ENCODE assay signal across 15 cellular contexts in the genomic region with DNA sequence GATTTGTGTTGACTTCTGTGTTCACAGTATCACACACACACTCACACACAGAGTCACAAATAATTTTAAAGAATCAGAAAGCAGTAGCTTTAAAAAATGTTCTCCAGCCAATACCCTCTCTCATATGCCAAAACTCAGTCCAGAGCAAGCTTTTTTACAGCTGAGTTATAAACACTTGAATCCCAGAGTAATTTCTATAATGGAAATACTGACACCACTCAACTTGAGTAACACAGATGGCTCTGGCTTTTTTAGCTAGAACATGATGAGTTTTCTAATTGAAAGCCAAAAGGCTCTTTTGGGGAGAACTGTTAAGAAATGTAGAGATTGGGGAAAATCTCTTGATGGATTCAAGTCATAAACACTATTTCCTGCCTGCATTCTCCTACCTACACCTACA.
DNase-seq lines count a peak whose midpoint lies in the region; ATAC-seq and TF ChIP-seq lines count a peak whose summit lies in the region.
"Had no signal": no experiment of that assay in that cellular context is flagged by ENCODE, and none has a peak within 500 bp of the region (broad histone marks: within the 10 kb centered on the region; RNA-seq: fewer than 3 reads in every experiment).

No MANE protein-coding gene starts in this region.

- H3K4me2 ChIP-seq in smooth muscle cell, result no peak overlapping the region

- no peaks in the 10 kb centered on the region for H3F3A ChIP-seq in smooth muscle cell (ENCODE audit: low read depth)

- H3K4me1 ChIP-seq in left ventricle myocardium inferior, result no peaks in the 10 kb centered on the region
- H3K4me1 ChIP-seq in heart left ventricle, result peaks cover 0 to 6% (median 0%) of the 10 kb centered on the region in 12 donors
- H3K4me1 ChIP-seq in subcutaneous abdominal adipose tissue (ENCODE audit: control insufficient read depth in 5 of 5, insufficient read depth in 5 of 5, low read length in 5 of 5), result peaks cover 0 to 9% (median 7%) of the 10 kb centered on the region in 5 donors
- H3K4me1 ChIP-seq in smooth muscle cell (ENCODE audit: low read depth), result no peaks in the 10 kb centered on the region
- H3K4me1 ChIP-seq: Peyer's patch had no signal

- H3K9ac ChIP-seq in subcutaneous abdominal adipose tissue (ENCODE audit: low read length in 5 of 5), result no peak overlapping the region
- H3K9ac ChIP-seq in smooth muscle cell (ENCODE audit: low read depth), result no peak overlapping the region

- no peak overlapping the region for H3K4me3 ChIP-seq in left ventricle myocardium inferior
- no peak overlapping the region for H3K4me3 ChIP-seq in heart left ventricle
- peak overlapping the region; percentile 17 for H3K4me3 ChIP-seq in coronary artery
- H3K4me3 ChIP-seq in subcutaneous abdominal adipose tissue (ENCODE audit: low read depth in 1 of 5, low read length in 5 of 5), result no peak overlapping the region
- H3K4me3 ChIP-seq in smooth muscle cell, result no peak overlapping the region
- H3K4me3 ChIP-seq: Peyer's patch, SK-N-MC had no signal

- no peak for ATAC-seq in heart left ventricle

- H4K20me1 ChIP-seq in smooth muscle cell (ENCODE audit: low read depth), result no peaks in the 10 kb centered on the region

- TF ChIP-seq CTCF in left ventricle myocardium inferior (IDR thresholded peaks at IDR 0.05; ENCODE audit: borderline replicate concordance), result no peak
- TF ChIP-seq CTCF in heart left ventricle (IDR thresholded peaks at IDR 0.05), result no peak
- no peak for TF ChIP-seq CTCF in coronary artery (IDR thresholded peaks at IDR 0.05)
- TF ChIP-seq CTCF in smooth muscle cell (IDR thresholded peaks at IDR 0.05; ENCODE audit: borderline replicate concordance, insufficient read depth, poor library complexity, severe bottlenecking), result no peak

- H3K79me2 ChIP-seq in smooth muscle cell (ENCODE audit: low read depth), result no peaks in the 10 kb centered on the region

- H3K27ac ChIP-seq in left ventricle myocardium inferior (replicated peaks) (peak overlapping the region; percentile 30), heart left ventricle (peak overlapping the region in 2 of 12 donors; percentile 19 to 24), coronary artery (peak overlapping the region in 1 of 2 donors; percentile 38), subcutaneous abdominal adipose tissue (ENCODE audit: low read depth, low read length) (peak overlapping the region; percentile 7), smooth muscle cell (ENCODE audit: low read depth) (no peak overlapping the region)
- H3K27ac ChIP-seq: Peyer's patch, SK-N-MC had no signal

- DNase-seq in left ventricle myocardium inferior, result no peak
- DNase-seq in heart left ventricle, result no peak
- peak; percentile 57 for DNase-seq in NCI-H1694 treated with DMSO at 0.1 percent for 48 hours (lab: John Stamatoyannopoulos, UW)
- DNase-seq in coronary artery (ENCODE audit: low spot score), result no peak
- DNase-seq in SW 1271 (lab: John Stamatoyannopoulos, UW), result no peak
- no peak for DNase-seq in smooth muscle cell (lab: John Stamatoyannopoulos, UW; ENCODE audit: unreplicated experiment)
- no peak for DNase-seq in NCI-H748 (lab: John Stamatoyannopoulos, UW; ENCODE audit: unreplicated experiment)
- DNase-seq: CD8-positive, alpha-beta memory T cell; HCEC 1CT; NCI-H1930; NCI-H82; Peyer's patch; Right ventricle myocardium superior had no signal

- H3K9me3 ChIP-seq in left ventricle myocardium inferior (replicated peaks), result no peaks in the 10 kb centered on the region
- H3K9me3 ChIP-seq in heart left ventricle, result no peaks in the 10 kb centered on the region
- H3K9me3 ChIP-seq in subcutaneous abdominal adipose tissue (ENCODE audit: control insufficient read depth in 5 of 5, low read length in 5 of 5), result no peaks in the 10 kb centered on the region
- no peaks in the 10 kb centered on the region for H3K9me3 ChIP-seq in smooth muscle cell (replicated peaks; ENCODE audit: low read depth)
- H3K9me3 ChIP-seq: Peyer's patch had no signal

- H2AFZ ChIP-seq in smooth muscle cell (ENCODE audit: low read depth), result no peak overlapping the region

- H3K36me3 ChIP-seq in left ventricle myocardium inferior (no peaks in the 10 kb centered on the region), heart left ventricle (peaks cover 0 to 21% (median 0%) of the 10 kb centered on the region in 9 donors), subcutaneous abdominal adipose tissue (ENCODE audit: control insufficient read depth in 5 of 5, insufficient read depth in 5 of 5, low read length in 5 of 5) (peaks cover 2 to 25% (median 13%) of the 10 kb centered on the region in 5 donors), smooth muscle cell (ENCODE audit: low read depth) (no peaks in the 10 kb centered on the region)
- H3K36me3 ChIP-seq: Peyer's patch had no signal

- no peak for TF ChIP-seq POLR2A in heart left ventricle (IDR thresholded peaks at IDR 0.05)

- H3K27me3 ChIP-seq in left ventricle myocardium inferior (ENCODE audit: low read depth) (no peaks in the 10 kb centered on the region), heart left ventricle (peaks cover 0 to 11% (median 0%) of the 10 kb centered on the region in 9 donors), subcutaneous abdominal adipose tissue (ENCODE audit: control insufficient read depth in 5 of 5, insufficient read depth in 4 of 5, low read length in 5 of 5) (peaks cover 0 to 6% (median 0%) of the 10 kb centered on the region in 5 donors), smooth muscle cell (ENCODE audit: low read depth) (no peaks in the 10 kb centered on the region)
- H3K27me3 ChIP-seq: Peyer's patch had no signal

- intact Hi-C loops in left ventricle myocardium inferior (cut with micrococcal nuclease) (no loop called here), heart left ventricle (cut with DNase I) (loop anchor here in 3 of 10 donors (2.0 to 10.0 kb wide), 2 partner anchors 132 to 138 kb away; no protein-coding TSS in a partner anchor)
